In genomic region chr7:514242-514641, GRCh38 we compare ENCODE assay signal across 18 cellular contexts. TPM values are rescaled to one million over a fixed set of nuclear protein-coding genes. Genes with fewer than 3 reads are reported as not detected.
DNase-seq lines count a peak whose midpoint lies in the region; ATAC-seq and TF ChIP-seq lines count a peak whose summit lies in the region.
"Had no signal": no experiment of that assay in that cellular context is flagged by ENCODE, and none has a peak within 500 bp of the region (broad histone marks: within the 10 kb centered on the region; RNA-seq: fewer than 3 reads in every experiment).

No MANE protein-coding gene starts in this region.

- H3K27ac Mint-ChIP-seq in GM23338: peak overlapping the region; percentile 88; the same call in 1 of the 2 replicates
- H3K27ac Mint-ChIP-seq in CD8-positive, alpha-beta T cell: no peak overlapping the region
- H3K27ac Mint-ChIP-seq: naive B cell, T-cell had no signal

- H3K4me3 ChIP-seq in GM23338: peak overlapping the region; percentile 94; the same call in 1 of the 2 replicates
- peak overlapping the region in 1 of 2 donors; percentile 77 for H3K4me3 ChIP-seq in gastroesophageal sphincter
- H3K4me3 ChIP-seq in spleen: no peak overlapping the region
- no peak overlapping the region for H3K4me3 ChIP-seq in CD8-positive, alpha-beta T cell (ENCODE audit: low read depth, low read length)
- H3K4me3 ChIP-seq: left lung had no signal

- no peak for TF ChIP-seq EP300 in gastroesophageal sphincter (IDR thresholded peaks at IDR 0.05)

- H3K36me3 ChIP-seq in GM23338 (ENCODE audit: insufficient read depth) (no peaks in the 10 kb centered on the region), gastroesophageal sphincter (peaks cover 0 to 32% of the 10 kb centered on the region in 2 donors), spleen (peaks cover 0 to 46% (median 8%) of the 10 kb centered on the region in 6 donors)
- no peaks in the 10 kb centered on the region for H3K36me3 ChIP-seq in CD8-positive, alpha-beta T cell (ENCODE audit: insufficient read depth, low read length)

- H3K4me1 ChIP-seq in GM23338 (ENCODE audit: insufficient read depth): peaks cover 24% of the 10 kb centered on the region
- peaks cover 0 to 71% (median 18%) of the 10 kb centered on the region in 3 donors for H3K4me1 ChIP-seq in gastroesophageal sphincter
- H3K4me1 ChIP-seq in spleen: peaks cover 0 to 66% (median 43%) of the 10 kb centered on the region in 6 donors
- H3K4me1 ChIP-seq in CD8-positive, alpha-beta T cell (ENCODE audit: insufficient read depth, low read length): peaks cover 10% of the 10 kb centered on the region

- peaks cover 35% of the 10 kb centered on the region for H3K4me1 Mint-ChIP-seq in GM23338
- peaks cover 16% of the 10 kb centered on the region for H3K4me1 Mint-ChIP-seq in CD8-positive, alpha-beta T cell (ENCODE audit: low read depth)

- intact Hi-C loops in spleen (cut with DNase I; ENCODE audit: low total_unique reads): no loop called here
- intact Hi-C loops in CD8-positive, alpha-beta T cell (cut with DNase I, micrococcal nuclease): no loop called here

- no peak overlapping the region for H3K27ac ChIP-seq in GM23338 (ENCODE audit: low read depth)
- H3K27ac ChIP-seq in RWPE1: peak overlapping the region; percentile 98
- peak overlapping the region in 3 of 4 donors; percentile 96 to 98 (median 96) for H3K27ac ChIP-seq in gastroesophageal sphincter
- peak overlapping the region in 5 of 8 donors; percentile 7 to 90 (median 44) for H3K27ac ChIP-seq in spleen
- no peak overlapping the region for H3K27ac ChIP-seq in CD8-positive, alpha-beta T cell (ENCODE audit: low read depth, low read length)
- H3K27ac ChIP-seq: left lung had no signal

- H3K4me2 ChIP-seq in GM23338: peak overlapping the region; percentile 97; the same call in 1 of the 2 replicates

- no peak for TF ChIP-seq CTCF in GM23338 (conservative IDR thresholded peaks at IDR 0.05; ENCODE audit: low read depth in 2 of 2)
- no peak for TF ChIP-seq CTCF in RWPE1 (conservative IDR thresholded peaks at IDR 0.05; ENCODE audit: low read depth)
- no peak for TF ChIP-seq CTCF in gastroesophageal sphincter (IDR thresholded peaks at IDR 0.05)
- no peak for TF ChIP-seq CTCF in spleen (IDR thresholded peaks at IDR 0.05 in 8 of 11, conservative IDR thresholded peaks at IDR 0.05 in 3 of 11)
- no peak for TF ChIP-seq CTCF in CD8-positive, alpha-beta T cell (IDR thresholded peaks at IDR 0.05)

- H3K9me3 Mint-ChIP-seq in GM23338: no peaks in the 10 kb centered on the region; the same call in 1 of the 3 replicates
- H3K9me3 Mint-ChIP-seq in CD8-positive, alpha-beta T cell: no peaks in the 10 kb centered on the region
- H3K9me3 Mint-ChIP-seq: naive B cell, T-cell had no signal

- H3K9me3 ChIP-seq in gastroesophageal sphincter (no peaks in the 10 kb centered on the region), spleen (no peaks in the 10 kb centered on the region)
- no peaks in the 10 kb centered on the region for H3K9me3 ChIP-seq in CD8-positive, alpha-beta T cell (ENCODE audit: low read length)
- H3K9me3 ChIP-seq: left lung had no signal

- H3K36me3 Mint-ChIP-seq in GM23338 (ENCODE audit: low read depth): peaks cover 40% of the 10 kb centered on the region
- H3K36me3 Mint-ChIP-seq in CD8-positive, alpha-beta T cell: no peaks in the 10 kb centered on the region
- H3K36me3 Mint-ChIP-seq: naive B cell, T-cell had no signal

- POLR2A ChIA-PET in RWPE1 (lab: Yijun Ruan, JAX; ENCODE audit: low non-redundant PET): no interaction called here
- POLR2A ChIA-PET in CD8-positive, alpha-beta T cell (lab: Charles Lee): no interaction called here

- peaks cover 50% of the 10 kb centered on the region for H3K79me2 ChIP-seq in GM23338 (replicated peaks; ENCODE audit: insufficient read depth)

- H2AFZ ChIP-seq in GM23338: no peak overlapping the region

- no peaks in the 10 kb centered on the region for H3K9me2 ChIP-seq in GM23338 (ENCODE audit: insufficient read depth)

- no peak for ATAC-seq in GM23338
- ATAC-seq in gastroesophageal sphincter: no peak
- ATAC-seq in HG02852 (IDR thresholded peaks at IDR 0.05; ENCODE audit: unreplicated experiment): no peak
- no peak for ATAC-seq in CD8-positive, alpha-beta T cell
- ATAC-seq: esophagus mucosa, left lung, T-cell had no signal

- CTCF ChIA-PET in RWPE1 (lab: Yijun Ruan, JAX): interaction anchor here (0.9 to 1.4 kb wide), 2 partner anchors 12 to 192 kb away, joined by 4 to 5 read pairs; no protein-coding TSS in a partner anchor
- CTCF ChIA-PET in CD8-positive, alpha-beta T cell (lab: Charles Lee): interaction anchor here (0.6 to 0.9 kb wide), 3 partner anchors 12 to 181 kb away, joined by 3 to 4 read pairs (median 3); no protein-coding TSS in a partner anchor

- TF ChIP-seq POLR2A in gastroesophageal sphincter (IDR thresholded peaks at IDR 0.05): no peak
- no peak for TF ChIP-seq POLR2A in spleen (IDR thresholded peaks at IDR 0.05)

- peaks cover 26% of the 10 kb centered on the region for H3K27me3 Mint-ChIP-seq in GM23338 (ENCODE audit: insufficient read depth, low read depth, poor library complexity)
- peaks cover 26% of the 10 kb centered on the region for H3K27me3 Mint-ChIP-seq in CD8-positive, alpha-beta T cell (ENCODE audit: low read depth)

- WGBS in gastroesophageal sphincter (ENCODE audit: low coverage in 1 of 2), 2 donors: 47% methylated on average over 2 of the region's 10 CpGs; no CpG with 5 or more reads in 1 of the 2 donors
- 76 to 91% (median 88%) methylated on average over 10 of the region's 10 CpGs for WGBS in spleen, 5 donors

- peaks cover 15% of the 10 kb centered on the region for H3F3A ChIP-seq in GM23338 (replicated peaks; ENCODE audit: low read depth)

- no peak for DNase-seq in GM23338 (ENCODE audit: low spot score)
- no peak for DNase-seq in RWPE1 (ENCODE audit: low spot score)
- no peak for DNase-seq in spleen
- DNase-seq in nucleus accumbens (lab: John Stamatoyannopoulos, UW): no peak
- no peak for DNase-seq in CD8-positive, alpha-beta T cell
- DNase-seq: activated CD4-positive, CD25-positive, alpha-beta regulatory T cell; DMS79 treated with DMSO at 0.1 percent for 48 hours; GOT3; MM.1S; naive B cell; NCI-H1930; NCI-H748 treated with DMSO at 0.1 percent for 48 hours; retina; T-cell had no signal

- H3K27me3 ChIP-seq in GM23338 (ENCODE audit: insufficient read depth) (peaks cover 13% of the 10 kb centered on the region), gastroesophageal sphincter (no peaks in the 10 kb centered on the region), spleen (replicated peaks in 1 of 7) (peaks cover 0 to 46% (median 28%) of the 10 kb centered on the region in 7 donors)
- peaks cover 8% of the 10 kb centered on the region for H3K27me3 ChIP-seq in CD8-positive, alpha-beta T cell (ENCODE audit: insufficient read depth, low read length)

- H4K20me1 ChIP-seq in GM23338 (replicated peaks; ENCODE audit: insufficient read depth): no peaks in the 10 kb centered on the region; the same call in 1 of the 2 replicates

- peak overlapping the region; percentile 83; the same call in 2 of the 3 replicates for H3K4me3 Mint-ChIP-seq in GM23338
- no peak overlapping the region for H3K4me3 Mint-ChIP-seq in CD8-positive, alpha-beta T cell
- H3K4me3 Mint-ChIP-seq: T-cell had no signal

RNA-seq across cellular contexts. Expression of gene PDGFA, which starts 5.4 kb away (rescaled TPM):
- total RNA-seq in GM23338 (2014; rRNA removed; shearing (Covaris generic)): 32.2 and 43.1 TPM in 2 replicates
- 35.6 and 39.5 TPM in 2 replicates for polyA plus RNA-seq in GM23338 (2016; fragmentation: Nextera tagmentation; extraction: Ambion mirVana)
- 100 to 1,000 TPM in 2 of 4 donors, 10 to 100 TPM in 2; 66.0 to 162 (median 120) TPM for total RNA-seq in gastroesophageal sphincter
- 10 to 100 TPM; 16.1 to 49.5 (median 24.5) TPM for total RNA-seq in spleen
- polyA plus RNA-seq in spleen: 10 to 100 TPM in 1 of 3 donors, 1 to 10 TPM in 2; 6.1 to 16.8 (median 9.9) TPM
- total RNA-seq in CD8-positive, alpha-beta T cell: 1 to 10 TPM; 2.1 to 2.3 TPM

Comparison
In these comparisons a context has a peak if more than half of its experiments do, and no peak if none do; other contexts are left out.
1. H3K27ac ChIP-seq: peak in RWPE1 (single experiment), gastroesophageal sphincter (3 of 4) and spleen (5 of 8); none in GM23338 (single experiment) and CD8-positive, alpha-beta T cell (single experiment).